ENCODE assay signal across 8 cellular contexts in the genomic region with DNA sequence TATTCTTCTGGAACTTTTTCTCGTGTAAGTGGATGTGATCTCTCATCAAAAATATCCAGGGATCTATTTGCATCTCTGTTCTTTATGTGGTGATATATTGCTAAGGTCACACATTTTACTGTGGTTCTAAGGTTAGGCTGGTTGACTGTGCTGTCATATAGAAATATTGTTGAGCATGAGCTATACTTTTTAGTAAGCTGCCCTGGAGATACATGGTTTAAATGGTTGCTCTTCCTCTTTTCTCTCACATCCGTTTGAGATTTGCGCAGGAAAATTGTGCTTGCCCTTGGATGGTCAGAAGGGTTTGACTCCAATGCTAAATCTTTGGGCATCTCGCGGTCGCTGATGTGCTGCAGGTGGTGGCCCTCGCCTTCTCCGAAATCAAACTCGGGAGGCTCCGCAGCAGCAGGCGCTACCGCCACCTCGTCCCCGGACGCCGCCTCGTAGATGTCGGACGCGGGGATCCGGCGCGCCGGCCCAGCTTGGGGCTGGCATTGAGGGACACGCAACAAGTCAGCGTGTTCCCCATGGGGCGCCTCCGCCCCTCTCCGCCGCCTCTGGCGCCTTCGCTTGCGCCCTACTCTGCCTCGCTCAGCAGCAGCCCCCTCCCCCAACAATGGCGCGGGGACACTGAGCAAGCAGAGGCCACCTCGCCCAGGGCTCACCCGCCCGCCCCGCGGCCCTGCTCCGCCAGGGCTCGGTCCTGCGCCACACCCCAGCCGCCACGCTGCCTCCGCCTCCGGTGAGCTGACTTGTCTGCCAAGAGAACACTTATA.
DNase-seq lines count a peak whose midpoint lies in the region; ATAC-seq, FAIRE-seq and TF ChIP-seq lines count a peak whose summit lies in the region.

No MANE protein-coding gene starts in this region.

- FAIRE-seq in GM12892 (lab: Jason Lieb, UNC) (no peak), RCC 7860 (lab: Jason Lieb, UNC) (no peak)

- H3K36me3 ChIP-seq in PC-9 (ENCODE audit: low read depth): no peaks in the 10 kb centered on the region

- TF ChIP-seq CTCF in PC-9 (conservative IDR thresholded peaks at IDR 0.05): no peak

- no peak overlapping the region for H3K4me3 ChIP-seq in PC-9

- BruUV-seq in PC-9 (replicated peaks; lab: Mats Ljungman, UMichigan): no TSS peak

- no peaks in the 10 kb centered on the region for H3K9me3 ChIP-seq in PC-9 (ENCODE audit: insufficient read depth, low read depth)

- H4K20me1 ChIP-seq in PC-9 (ENCODE audit: insufficient read depth): no peaks in the 10 kb centered on the region

- ATAC-seq in HG03378 (IDR thresholded peaks at IDR 0.05; ENCODE audit: unreplicated experiment) (peak; percentile 58), left cardiac atrium (peak; percentile 68)

- no peaks in the 10 kb centered on the region for H3K27me3 ChIP-seq in PC-9 (ENCODE audit: insufficient read depth, low read depth)

- H3K4me2 ChIP-seq in PC-9: no peak overlapping the region

- H3K9me2 ChIP-seq in PC-9 (ENCODE audit: insufficient read depth): no peaks in the 10 kb centered on the region

- intact Hi-C loops in left cardiac atrium (cut with DNase I) (no loop called here), PC-9 (cut with micrococcal nuclease; ENCODE audit: unreplicated experiment) (no loop called here)

- H3F3A ChIP-seq in PC-9 (ENCODE audit: insufficient read depth, low read depth): no peaks in the 10 kb centered on the region

- no peak for TF ChIP-seq POLR2A in GM12892 (IDR thresholded peaks at IDR 0.05; ENCODE audit: low read depth, low read length)

- DNase-seq in GM12892 (ENCODE audit: insufficient read length) (peak; percentile 11), left cardiac atrium (peak; percentile 34), PC-9 (no peak), A172 (ENCODE audit: low spot score) (no peak), RCC 7860 (ENCODE audit: low spot score) (no peak)
- DNase-seq in activated CD8-positive, alpha-beta memory T cell treated with anti-CD3 and anti-CD28 coated beads, Interleukin-2, amount 50 U/mL, for 48 hours: peak; percentile 60
- DNase-seq in stimulated activated CD8-positive, alpha-beta memory T cell treated with anti-CD3 and anti-CD28 coated beads, Interleukin-15, amount 100 ng/mL, for 1 hour (ENCODE audit: low read depth): peak; percentile 0

- CTCF ChIA-PET in PC-9 (lab: Charles Lee): no interaction called here

- no peaks in the 10 kb centered on the region for H3K79me2 ChIP-seq in PC-9 (ENCODE audit: low read depth)

- no peak overlapping the region for H3K27ac ChIP-seq in PC-9

- no peaks in the 10 kb centered on the region for H3K4me1 ChIP-seq in PC-9 (replicated peaks; ENCODE audit: insufficient read depth)

- H2AFZ ChIP-seq in PC-9: no peak overlapping the region

- POLR2A ChIA-PET in PC-9 (lab: Charles Lee; ENCODE audit: unreplicated experiment): no interaction called here

Comparison
In these comparisons a context has a peak if more than half of its experiments do, and no peak if none do; other contexts are left out.
1. DNase-seq: peak in GM12892 (single experiment), activated CD8-positive, alpha-beta memory T cell treated with anti-CD3 and anti-CD28 coated beads, Interleukin-2, amount 50 U/mL, for 48 hours (single experiment), left cardiac atrium (single experiment) and stimulated activated CD8-positive, alpha-beta memory T cell treated with anti-CD3 and anti-CD28 coated beads, Interleukin-15, amount 100 ng/mL, for 1 hour (single experiment); none in PC-9 (0 of 2), A172 (single experiment) and RCC 7860 (single experiment).